Comparison of ENCODE assay signal across 6 cellular contexts in the genomic region with DNA sequence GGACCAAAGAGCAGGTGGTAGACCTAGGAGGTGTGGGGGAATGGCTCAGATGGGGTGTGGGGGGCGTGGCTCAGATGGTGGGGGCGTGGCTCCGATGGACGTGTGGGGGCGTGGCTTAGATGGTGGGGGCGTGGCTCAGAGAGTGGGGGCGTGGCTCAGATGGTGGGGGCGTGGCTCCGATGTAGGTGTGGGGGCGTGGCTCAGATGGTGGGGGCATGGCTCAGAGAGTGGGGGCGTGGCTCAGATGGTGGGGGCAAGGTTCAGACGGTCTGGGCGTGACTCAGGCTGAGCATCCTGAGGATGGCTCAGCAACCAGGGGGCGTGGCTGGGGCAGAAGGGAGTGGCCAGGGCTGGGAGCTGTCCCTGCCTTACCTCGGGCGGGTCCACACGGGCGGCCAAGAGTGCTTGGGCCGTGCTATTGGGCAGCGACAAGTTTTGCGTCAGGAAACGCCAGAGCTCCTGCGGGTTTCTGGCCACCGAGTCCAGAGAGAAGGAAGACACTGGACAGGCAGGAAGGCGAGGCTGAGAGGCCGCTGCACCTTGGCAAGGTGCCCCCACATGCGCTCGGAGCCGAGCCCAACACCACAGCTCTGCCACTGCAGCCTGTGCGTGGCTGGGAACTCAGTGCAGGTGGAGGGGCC. TPM values are rescaled to one million over a fixed set of nuclear protein-coding genes. Genes with fewer than 3 reads are reported as not detected.
DNase-seq lines count a peak whose midpoint lies in the region; ATAC-seq and TF ChIP-seq lines count a peak whose summit lies in the region.

No MANE protein-coding gene starts in this region.

- TF ChIP-seq CTCF in mammary epithelial cell (conservative IDR thresholded peaks at IDR 0.05 in 1 of 2, IDR thresholded peaks at IDR 0.05 in 1 of 2; ENCODE audit: extremely low read depth in 1 of 2, insufficient read depth in 1 of 2, low read depth in 1 of 2, low read length in 2 of 2) = no peak

- dilution Hi-C loops in mammary epithelial cell (cut with HindIII; ENCODE audit: low sequenced_read_pairs) = no loop called here

- 83% methylated on average over 3 of the region's 30 CpGs for WGBS in mammary epithelial cell (ENCODE audit: low coverage, missing lambda C conversion rate)

- CTCF ChIA-PET in mammary epithelial cell (lab: Charles Lee; ENCODE audit: low non-redundant PET) = no interaction called here

- H3K36me3 ChIP-seq in mammary epithelial cell (ENCODE audit: insufficient read depth, low read length) = no peaks in the 10 kb centered on the region

- H2AFZ ChIP-seq in mammary epithelial cell (ENCODE audit: low read depth, low read length) = no peak overlapping the region

- H3K9me3 ChIP-seq in mammary epithelial cell (replicated peaks; ENCODE audit: insufficient read depth, low read length) = peaks cover 4% of the 10 kb centered on the region

- intact Hi-C loops in mammary epithelial cell (cut with micrococcal nuclease) = loop anchor here (2.0 kb wide), 1 partner anchor 29 kb away; a partner anchor contains a TSS

- no peak overlapping the region for H3K4me2 ChIP-seq in mammary epithelial cell (ENCODE audit: insufficient read depth, low read depth, low read length)

- peak; percentile 55 for DNase-seq in GM19240 (ENCODE audit: insufficient read length, low spot score)
- DNase-seq in SK-MEL-5 (ENCODE audit: low read depth, low spot score) = peak; percentile 79
- peak; percentile 73 for DNase-seq in mammary epithelial cell
- peak; percentile 95 for DNase-seq in pons (ENCODE audit: low spot score)
- no peak for DNase-seq in NCI-H1694 (lab: John Stamatoyannopoulos, UW)

- H3K79me2 ChIP-seq in mammary epithelial cell (ENCODE audit: insufficient read depth, low read length) = no peaks in the 10 kb centered on the region

- no peaks in the 10 kb centered on the region for H3K27me3 ChIP-seq in mammary epithelial cell (ENCODE audit: insufficient read depth, low read length)

- no peak overlapping the region for H3K27ac ChIP-seq in mammary epithelial cell (ENCODE audit: insufficient read depth, low read depth, low read length)

- no peak for ATAC-seq in HG02571 (IDR thresholded peaks at IDR 0.05; ENCODE audit: unreplicated experiment)

- H4K20me1 ChIP-seq in mammary epithelial cell (ENCODE audit: insufficient read depth, low read length) = no peaks in the 10 kb centered on the region

- H3K4me3 ChIP-seq in mammary epithelial cell (replicated peaks in 1 of 3; ENCODE audit: insufficient read depth in 1 of 3, low read depth in 2 of 3, low read length in 3 of 3) = no peak overlapping the region

- no TSS peak for BruUV-seq in mammary epithelial cell (replicated peaks; lab: Mats Ljungman, UMichigan)

- in situ Hi-C loops in SK-MEL-5 (cut with HindIII; ENCODE audit: low pct_unique_long_range_greater_than_20kb, low sequenced_read_pairs) = no loop called here
- in situ Hi-C loops in mammary epithelial cell (cut with MboI; ENCODE audit: low sequenced_read_pairs in 2 of 2) = no loop called here

- no peak overlapping the region for H3K9ac ChIP-seq in mammary epithelial cell (ENCODE audit: insufficient read depth, low read length)

- H3K4me1 ChIP-seq in mammary epithelial cell (ENCODE audit: insufficient read depth, low read length) = peaks cover 20% of the 10 kb centered on the region

RNA-seq across cellular contexts. Expression of a gene that starts 5.9 kb away (rescaled TPM):
- total RNA-seq in SK-MEL-5 (2014; rRNA removed; shearing (Covaris generic)) = 8.6 and 9.5 TPM in 2 replicates
- 42.0 and 50.5 TPM in 2 replicates for polyA plus RNA-seq in SK-MEL-5 (2015; cell fraction: cytosol; rRNA removed)
- polyA plus RNA-seq in SK-MEL-5 (2015; cell fraction: nucleus; rRNA removed) = 167 and 222 TPM in 2 replicates
- total RNA-seq in mammary epithelial cell = 10 to 100 TPM; 28.8 to 44.3 TPM
- polyA plus RNA-seq in mammary epithelial cell = 24.9 TPM
- polyA minus RNA-seq in mammary epithelial cell = 45.9 TPM

RNA-seq across cellular contexts. Expression of a gene that starts 9.8 kb away (rescaled TPM):
- total RNA-seq in SK-MEL-5 (2014; rRNA removed; shearing (Covaris generic)) = not detected in 2 replicates
- not detected in 2 replicates for polyA plus RNA-seq in SK-MEL-5 (2015; cell fraction: cytosol; rRNA removed)
- polyA plus RNA-seq in SK-MEL-5 (2015; cell fraction: nucleus; rRNA removed) = not detected in 2 replicates
- total RNA-seq in mammary epithelial cell = not detected
- not detected for polyA plus RNA-seq in mammary epithelial cell
- polyA minus RNA-seq in mammary epithelial cell = not detected

RNA-seq across cellular contexts. Expression of a gene that starts 23.9 kb away (rescaled TPM):
- 2.2 and 3.5 TPM in 2 replicates for total RNA-seq in SK-MEL-5 (2014; rRNA removed; shearing (Covaris generic))
- 40.3 and 41.9 TPM in 2 replicates for polyA plus RNA-seq in SK-MEL-5 (2015; cell fraction: cytosol; rRNA removed)
- 94.4 and 107 TPM in 2 replicates for polyA plus RNA-seq in SK-MEL-5 (2015; cell fraction: nucleus; rRNA removed)
- total RNA-seq in mammary epithelial cell = 10 to 100 TPM; 15.5 to 86.8 TPM
- polyA plus RNA-seq in mammary epithelial cell = 19.3 TPM
- polyA minus RNA-seq in mammary epithelial cell = 12.7 TPM

RNA-seq across cellular contexts. Expression of a gene that starts 25.7 kb away (rescaled TPM):
- not detected in 2 replicates for total RNA-seq in SK-MEL-5 (2014; rRNA removed; shearing (Covaris generic))
- not detected in 2 replicates for polyA plus RNA-seq in SK-MEL-5 (2015; cell fraction: cytosol; rRNA removed)
- not detected in 2 replicates for polyA plus RNA-seq in SK-MEL-5 (2015; cell fraction: nucleus; rRNA removed)
- 10 to 100 TPM in 1 of 2 donors, 1 to 10 TPM in 1; 9.5 to 27.0 TPM for total RNA-seq in mammary epithelial cell
- 9.4 TPM for polyA plus RNA-seq in mammary epithelial cell
- polyA minus RNA-seq in mammary epithelial cell = 1.1 TPM

RNA-seq across cellular contexts. Expression of a gene that starts 29.9 kb away (rescaled TPM):
- 31.7 and 46.0 TPM in 2 replicates for total RNA-seq in SK-MEL-5 (2014; rRNA removed; shearing (Covaris generic))
- polyA plus RNA-seq in SK-MEL-5 (2015; cell fraction: cytosol; rRNA removed) = 73.3 and 77.5 TPM in 2 replicates
- polyA plus RNA-seq in SK-MEL-5 (2015; cell fraction: nucleus; rRNA removed) = 608 and 666 TPM in 2 replicates
- 10 to 100 TPM in 1 of 2 donors, 1 to 10 TPM in 1; 6.8 to 35.2 TPM for total RNA-seq in mammary epithelial cell
- 23.7 TPM for polyA plus RNA-seq in mammary epithelial cell
- polyA minus RNA-seq in mammary epithelial cell = 29.1 TPM
